In genomic region chr3:104816008-104816407, GRCh38 we compare ENCODE assay signal across 26 cellular contexts.
"Had no signal": no experiment of that assay in that cellular context is flagged by ENCODE, and none has a peak within 500 bp of the region (broad histone marks: within the 10 kb centered on the region; RNA-seq: fewer than 3 reads in every experiment).

No MANE protein-coding gene starts in this region.

- H3K4me1 ChIP-seq: ascending aorta, SJCRH30 had no signal

- H3K36me3 ChIP-seq: ascending aorta, cardiac muscle cell, MG63, WERI-Rb-1 had no signal

- H3K27me3 ChIP-seq: ascending aorta, cardiac muscle cell, MG63, SJCRH30 had no signal

- H3K9me3 ChIP-seq: ascending aorta, SJCRH30 had no signal

- H3K4me3 ChIP-seq: ascending aorta, cardiac muscle cell, MG63, SJCRH30, SK-N-MC had no signal

- DNase-seq: activated CD4-positive, alpha-beta T cell treated with anti-CD3 and anti-CD28 coated beads, Interleukin-2, amount 10 ng/mL, durations not matched to agents 24 days and 14 days; activated CD4-positive, alpha-beta T cell treated with anti-CD3 and anti-CD28 coated beads, Interleukin-2, amount 50 U/mL, for 4 hours; activated CD8-positive, alpha-beta T cell treated with anti-CD3 and anti-CD28 coated beads for 36 hours; activated gamma-delta T cell; activated naive CD4-positive, alpha-beta T cell treated with Interleukin-2 at 50 U/mL for 16 hours; activated naive CD8-positive, alpha-beta T cell treated with anti-CD3 and anti-CD28 coated beads, Interleukin-2, amount 10 ng/mL, durations not matched to agents 7 days and 5 days; activated T-cell treated with anti-CD3 and anti-CD28 coated beads, Interleukin-2, amount 50 U/mL, for 1 hour; activated T-cell treated with anti-CD3 and anti-CD28 coated beads, Interleukin-2, amount 50 U/mL, for 72 hours; amygdala; Kasumi-1; MG63; NCI-H1048; NCI-H1105 treated with DMSO at 0.1 percent for 48 hours; NCI-H1436 treated with DMSO at 0.1 percent for 48 hours; NCI-H1694 treated with DMSO at 0.1 percent for 48 hours; NCI-H2029; NCI-H345; NCI-H748 treated with DMSO at 0.1 percent for 48 hours; NK-92 treated with Interleukin-12 subunit alpha and Interleukin-12 subunit beta, amount 100 ng/mL, for 24 hours; PC-3; SJCRH30; T1000; WERI-Rb-1 had no signal

- H3K27ac ChIP-seq: ascending aorta, cardiac muscle cell, SJCRH30, SK-N-MC, WERI-Rb-1 had no signal
